ENCODE assay signal across 9 cellular contexts in the genomic region with DNA sequence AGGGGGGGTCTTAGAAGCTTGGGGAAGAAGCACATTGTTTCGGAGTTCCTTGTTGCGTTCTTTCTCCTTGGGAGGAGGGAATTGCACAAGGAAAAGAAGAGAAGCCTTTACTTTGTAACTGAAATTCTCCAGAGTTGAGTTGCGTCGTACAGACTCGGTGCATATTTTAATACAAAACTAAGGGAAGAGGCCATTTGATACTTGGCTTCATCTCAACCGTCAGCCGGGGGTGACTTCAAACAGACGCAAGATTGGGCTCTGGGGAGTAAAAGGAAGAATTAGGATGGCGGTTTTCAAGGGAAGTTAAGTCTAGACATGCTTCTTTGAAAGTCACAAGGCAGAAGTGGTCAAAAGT. TPM values are rescaled to one million over a fixed set of nuclear protein-coding genes. Genes with fewer than 3 reads are reported as not detected.
DNase-seq lines count a peak whose midpoint lies in the region; ATAC-seq, FAIRE-seq and TF ChIP-seq lines count a peak whose summit lies in the region.
"Had no signal": no experiment of that assay in that cellular context is flagged by ENCODE, and none has a peak within 500 bp of the region (broad histone marks: within the 10 kb centered on the region; RNA-seq: fewer than 3 reads in every experiment).

No MANE protein-coding gene starts in this region.

- H3K4me1 ChIP-seq in keratinocyte (ENCODE audit: control insufficient read depth, extremely low read depth, insufficient read depth, low read length) = peaks cover 18% of the 10 kb centered on the region

- DNase-seq in HL-60 (ENCODE audit: low read depth in 1 of 2, low spot score in 1 of 2) (peak in 1 of 2 experiments; percentile 13), amniotic epithelial cell (ENCODE audit: low read depth) (peak; percentile 43), keratinocyte (ENCODE audit: low read depth, low spot score) (no peak), anterior cingulate cortex (lab: John Stamatoyannopoulos, UW) (no peak)
- no peak for DNase-seq in activated CD4-positive, alpha-beta T cell treated with anti-CD3 and anti-CD28 coated beads, Interleukin-2, amount 50 U/mL, for 4 hours
- DNase-seq: WERI-Rb-1 had no signal

- H3K9me1 ChIP-seq in keratinocyte (ENCODE audit: control insufficient read depth, extremely low read depth, insufficient read depth, low read length) = no peaks in the 10 kb centered on the region

- H3K36me3 Mint-ChIP-seq in stimulated activated memory B cell treated with anti-CD40 and anti-IgM and Interleukin-4, amounts not matched to agents 10 μg/mL and 1 μg/mL and 100 μg/mL, for 72 hours = no peaks in the 10 kb centered on the region

- peak overlapping the region; percentile 83 for H3K9ac ChIP-seq in keratinocyte (ENCODE audit: control insufficient read depth, extremely low read depth, insufficient read depth, low read length)

- no peaks in the 10 kb centered on the region for H3K79me2 ChIP-seq in keratinocyte (ENCODE audit: control insufficient read depth, insufficient read depth, low read length)

- H3K4me3 Mint-ChIP-seq in stimulated activated memory B cell treated with anti-CD40 and anti-IgM and Interleukin-4, amounts not matched to agents 10 μg/mL and 1 μg/mL and 100 μg/mL, for 72 hours = peak overlapping the region; percentile 71

- dilution Hi-C loops in keratinocyte (cut with MboI; ENCODE audit: extremely low pct_ligation_motif_present, low sequenced_read_pairs) = no loop called here

- ATAC-seq in stimulated activated memory B cell treated with anti-CD40 and anti-IgM and Interleukin-4, amounts not matched to agents 10 μg/mL and 1 μg/mL and 100 μg/mL, for 72 hours = no peak
- no peak for ATAC-seq in GM19328 (IDR thresholded peaks at IDR 0.05; ENCODE audit: unreplicated experiment)
- ATAC-seq in HG03097 (IDR thresholded peaks at IDR 0.05; ENCODE audit: low FRiP score, unreplicated experiment) = no peak

- H3K27me3 Mint-ChIP-seq in stimulated activated memory B cell treated with anti-CD40 and anti-IgM and Interleukin-4, amounts not matched to agents 10 μg/mL and 1 μg/mL and 100 μg/mL, for 72 hours = peaks cover 93% of the 10 kb centered on the region

- H3K27ac ChIP-seq in HL-60 (replicated peaks) (no peak overlapping the region), keratinocyte (ENCODE audit: control insufficient read depth, insufficient read depth, low read length) (peak overlapping the region; percentile 91)
- H3K27ac ChIP-seq: WERI-Rb-1 had no signal

- TF ChIP-seq CTCF in HL-60 (IDR thresholded peaks at IDR 0.05; ENCODE audit: insufficient read depth, low read length) = no peak
- TF ChIP-seq CTCF in keratinocyte (optimal IDR thresholded peaks at IDR 0.05 in 1 of 3, IDR thresholded peaks at IDR 0.05 in 1 of 3, conservative IDR thresholded peaks at IDR 0.05 in 1 of 3; ENCODE audit: extremely low read depth in 1 of 3, insufficient read depth in 2 of 3, low read length in 3 of 3) = no peak

- H3K27me3 ChIP-seq in HL-60 (ENCODE audit: insufficient read depth, poor library complexity, severe bottlenecking) (peaks cover 69% of the 10 kb centered on the region), keratinocyte (ENCODE audit: control insufficient read depth, extremely low read depth, insufficient read depth, low read length) (no peaks in the 10 kb centered on the region)

- H3K27ac Mint-ChIP-seq in stimulated activated memory B cell treated with anti-CD40 and anti-IgM and Interleukin-4, amounts not matched to agents 10 μg/mL and 1 μg/mL and 100 μg/mL, for 72 hours = no peak overlapping the region

- no peaks in the 10 kb centered on the region for H3K36me3 ChIP-seq in keratinocyte (ENCODE audit: control insufficient read depth in 2 of 2, extremely low read depth in 1 of 2, insufficient read depth in 2 of 2, low read length in 2 of 2)
- H3K36me3 ChIP-seq: WERI-Rb-1 had no signal

- H4K20me1 ChIP-seq in keratinocyte (ENCODE audit: control insufficient read depth, extremely low read depth, insufficient read depth, low read length) = no peaks in the 10 kb centered on the region

- H3K4me1 Mint-ChIP-seq in stimulated activated memory B cell treated with anti-CD40 and anti-IgM and Interleukin-4, amounts not matched to agents 10 μg/mL and 1 μg/mL and 100 μg/mL, for 72 hours = peaks cover 21% of the 10 kb centered on the region

- H3K4me2 ChIP-seq in keratinocyte (ENCODE audit: control insufficient read depth, extremely low read depth, insufficient read depth, low read depth, low read length) = peak overlapping the region; percentile 99

- H3K4me3 ChIP-seq in HL-60 (replicated peaks; ENCODE audit: insufficient read depth, low read length) = peak overlapping the region; percentile 47
- peak overlapping the region; percentile 49 to 83 (median 76) for H3K4me3 ChIP-seq in keratinocyte (ENCODE audit: control insufficient read depth in 2 of 3, extremely low read depth in 1 of 3, insufficient read depth in 2 of 3, low read depth in 1 of 3, low read length in 3 of 3)

- H3K9me3 ChIP-seq in keratinocyte (ENCODE audit: control insufficient read depth, low read depth, low read length) = no peaks in the 10 kb centered on the region

- peak overlapping the region; percentile 97 for H2AFZ ChIP-seq in keratinocyte (ENCODE audit: control insufficient read depth, low read length)

- peaks cover 3% of the 10 kb centered on the region for H3K9me3 Mint-ChIP-seq in stimulated activated memory B cell treated with anti-CD40 and anti-IgM and Interleukin-4, amounts not matched to agents 10 μg/mL and 1 μg/mL and 100 μg/mL, for 72 hours

- FAIRE-seq in keratinocyte (lab: Jason Lieb, UNC) = no peak

RNA-seq across cellular contexts. Expression of a gene that starts 1.5 kb away (rescaled TPM):
- polyA plus RNA-seq in keratinocyte = 0.81 to 2.0 TPM (median 1.8 TPM) in 3 replicates
- 0.61 TPM for polyA plus RNA-seq in keratinocyte (2011; ENCODE audit: low read depth)
- 1.3 and 1.7 TPM in 2 replicates for polyA plus RNA-seq in keratinocyte (2011; cell fraction: cytosol; rRNA removed)
- 1.3 and 2.0 TPM in 2 replicates for polyA plus RNA-seq in keratinocyte (2011; cell fraction: nucleus; rRNA removed)
- 1.5 and 2.1 TPM in 2 replicates for polyA plus RNA-seq in keratinocyte (2012; ENCODE audit: low replicate concordance)
- 0.19 to 0.36 TPM (median 0.20 TPM) in 3 replicates for polyA minus RNA-seq in keratinocyte
- 1.9 TPM for polyA minus RNA-seq in keratinocyte (2011; cell fraction: cytosol; rRNA and poly(A)+ RNA removed)
- 0.47 and 0.84 TPM in 2 replicates for polyA minus RNA-seq in keratinocyte (2011; cell fraction: nucleus; rRNA and poly(A)+ RNA removed)
